8 cellular contexts compared by ENCODE assay signal in genomic region chr12:39441963-39442894, GRCh38. TPM values are rescaled to one million over a fixed set of nuclear protein-coding genes. Genes with fewer than 3 reads are reported as not detected.
DNase-seq lines count a peak whose midpoint lies in the region; ATAC-seq and TF ChIP-seq lines count a peak whose summit lies in the region.

No MANE protein-coding gene starts in this region.

- H3K9me3 ChIP-seq in HCT116 (ENCODE audit: control insufficient read depth in 1 of 2, insufficient read depth in 1 of 2, low read depth in 1 of 2, low read length in 2 of 2) (no peaks in the 10 kb centered on the region), left lung (no peaks in the 10 kb centered on the region)

- peak overlapping the region; percentile 91 for H3K27ac ChIP-seq in HCT116 (ENCODE audit: low read depth, low read length)
- peak overlapping the region; percentile 79 to 80 for H3K27ac ChIP-seq in left lung

- no peaks in the 10 kb centered on the region for H3K9me2 ChIP-seq in HCT116 (ENCODE audit: insufficient read depth)

- TF ChIP-seq POLR2A in HCT116 (IDR thresholded peaks at IDR 0.05; ENCODE audit: borderline replicate concordance, extremely low read depth, insufficient read depth, insufficient read length) (no peak), NB4 (IDR thresholded peaks at IDR 0.05; ENCODE audit: extremely low read depth, insufficient read length) (no peak)

- POLR2A ChIA-PET in HCT116 (lab: Charles Lee) = interaction anchor here (1.3 to 1.4 kb wide), 2 partner anchors 14 to 16 kb away, joined by 3 to 4 read pairs; no protein-coding TSS in a partner anchor

- peak overlapping the region; percentile 96 for H3K4me2 ChIP-seq in HCT116 (ENCODE audit: low read length)

- peaks cover 14% of the 10 kb centered on the region for H3K4me1 Mint-ChIP-seq in chondrocyte (ENCODE audit: low read depth)

- no peak for TF ChIP-seq RAD21 in HCT116 (IDR thresholded peaks at IDR 0.05; ENCODE audit: low read depth)

- H3K27me3 ChIP-seq in GM06990 (replicated peaks; ENCODE audit: control insufficient read depth, insufficient read depth, low read length) (no peaks in the 10 kb centered on the region), HCT116 (ENCODE audit: insufficient read depth, low read length) (no peaks in the 10 kb centered on the region), left lung (peaks cover 0 to 47% of the 10 kb centered on the region in 2 donors)

- RAD21 ChIA-PET in HCT116 (lab: Charles Lee; ENCODE audit: low non-redundant PET in 1 of 2, low total read pairs in 2 of 2, uncharacterized antibody in 2 of 2, unreplicated experiment in 2 of 2) = no interaction called here

- H3K27me3 Mint-ChIP-seq in chondrocyte (ENCODE audit: low read depth) = no peaks in the 10 kb centered on the region

- DNase-seq in GM06990 (ENCODE audit: extremely low read depth, insufficient read length) (peak; percentile 82), HCT116 (ENCODE audit: low read depth, low spot score) (no peak), NB4 (ENCODE audit: low read depth) (peak; percentile 39), chondrocyte (ENCODE audit: low spot score) (no peak), left lung (peak in 1 of 2 donors; percentile 36), dedifferentiated amniotic fluid mesenchymal stem cell (ENCODE audit: extremely low spot score) (no peak)
- DNase-seq in activated CD4-positive, alpha-beta T cell treated with anti-CD3 and anti-CD28 coated beads for 1 hour = peak; percentile 15
- DNase-seq in stimulated activated CD4-positive, alpha-beta T cell treated with anti-CD3 and anti-CD28 coated beads, Interleukin-2, amount 100 ng/mL, for 48 hours = peak; percentile 32 to 37

- H4K20me1 ChIP-seq in HCT116 (ENCODE audit: insufficient read depth) = no peaks in the 10 kb centered on the region

- peak overlapping the region; percentile 78 for H3K27ac Mint-ChIP-seq in chondrocyte (ENCODE audit: unreplicated experiment)

- no peaks in the 10 kb centered on the region for H3K36me3 Mint-ChIP-seq in chondrocyte (ENCODE audit: low read depth)

- H3K36me3 ChIP-seq in GM06990 (ENCODE audit: control insufficient read depth, insufficient read depth, low read length) (no peaks in the 10 kb centered on the region), HCT116 (ENCODE audit: control insufficient read depth in 1 of 2, insufficient read depth in 2 of 2, low read length in 2 of 2) (no peaks in the 10 kb centered on the region), left lung (no peaks in the 10 kb centered on the region)

- peak overlapping the region; percentile 82 for H3K4me3 Mint-ChIP-seq in chondrocyte (ENCODE audit: unreplicated experiment)

- TF ChIP-seq CTCF in GM06990 (IDR thresholded peaks at IDR 0.05; ENCODE audit: insufficient read depth, low read length, poor library complexity, severe bottlenecking) (no peak), HCT116 (IDR thresholded peaks at IDR 0.05 in 2 of 3, conservative IDR thresholded peaks at IDR 0.05 in 1 of 3; ENCODE audit: borderline replicate concordance in 1 of 3, insufficient read depth in 1 of 3, low read depth in 2 of 3, low read length in 2 of 3) (no peak), NB4 (IDR thresholded peaks at IDR 0.05; ENCODE audit: low read depth, low read length) (no peak), chondrocyte (IDR thresholded peaks at IDR 0.05) (no peak), left lung (IDR thresholded peaks at IDR 0.05) (no peak)

- H3K9ac ChIP-seq in HCT116 (ENCODE audit: low read length) = peak overlapping the region; percentile 77

- ATAC-seq in HCT116 (peak; percentile 16), left lung (peak; percentile 13)

- peaks cover 13 to 27% of the 10 kb centered on the region in 2 experiments; a peak in 3 of 4 replicates for H3K4me1 ChIP-seq in HCT116 (ENCODE audit: control insufficient read depth in 1 of 2, insufficient read depth in 2 of 2, low read length in 2 of 2)
- H3K4me1 ChIP-seq in left lung = peaks cover 0 to 14% of the 10 kb centered on the region in 2 donors

- CTCF ChIA-PET in HCT116 (lab: Charles Lee) = no interaction called here

- peaks cover 51% of the 10 kb centered on the region for H3K79me2 ChIP-seq in HCT116 (ENCODE audit: insufficient read depth, low read length)

- intact Hi-C loops in HCT116 (cut with micrococcal nuclease) = no loop called here
- intact Hi-C loops in left lung (cut with DNase I) = no loop called here

- no TSS peak for BruUV-seq in HCT116 (replicated peaks; lab: Mats Ljungman, UMichigan)

- H3K9me3 Mint-ChIP-seq in chondrocyte (ENCODE audit: low read depth) = no peaks in the 10 kb centered on the region

- peak overlapping the region; percentile 82 for H3K4me3 ChIP-seq in GM06990 (replicated peaks; ENCODE audit: low read depth, low read length)
- peak overlapping the region; percentile 80 to 87 for H3K4me3 ChIP-seq in HCT116 (replicated peaks in 1 of 2; ENCODE audit: low read depth in 1 of 2, low read length in 2 of 2)
- H3K4me3 ChIP-seq in NB4 (ENCODE audit: low read depth, low read length) = peak overlapping the region; percentile 25
- H3K4me3 ChIP-seq in left lung = peak overlapping the region; percentile 55 to 59

- peak overlapping the region; percentile 47 for H2AFZ ChIP-seq in HCT116 (ENCODE audit: low read depth, low read length, poor library complexity, severe bottlenecking)

TF ChIP-seq in HCT116, 20 proteins besides CTCF, POLR2A, EP300 and RAD21:
- no peak for TF ChIP-seq ZFX (IDR thresholded peaks at IDR 0.05)
- TF ChIP-seq SIN3A (IDR thresholded peaks at IDR 0.05; ENCODE audit: low read depth) = no peak
- no peak for TF ChIP-seq YY1 (IDR thresholded peaks at IDR 0.05; ENCODE audit: extremely low read depth, insufficient replicate concordance, low read depth, low read length)
- TF ChIP-seq EZH2 (IDR thresholded peaks at IDR 0.05) = no peak
- TF ChIP-seq ELF1 (IDR thresholded peaks at IDR 0.05; ENCODE audit: borderline replicate concordance, low read depth) = no peak
- no peak for TF ChIP-seq ATF3 (IDR thresholded peaks at IDR 0.05)
- TF ChIP-seq CBX3 (IDR thresholded peaks at IDR 0.05; ENCODE audit: low read depth) = no peak
- TF ChIP-seq EGR1 (IDR thresholded peaks at IDR 0.05; ENCODE audit: low read depth) = no peak
- no peak for TF ChIP-seq TCF7L2 (IDR thresholded peaks at IDR 0.05; ENCODE audit: borderline replicate concordance, extremely low read depth, insufficient read depth, insufficient read length)
- TF ChIP-seq, protein P1, sequence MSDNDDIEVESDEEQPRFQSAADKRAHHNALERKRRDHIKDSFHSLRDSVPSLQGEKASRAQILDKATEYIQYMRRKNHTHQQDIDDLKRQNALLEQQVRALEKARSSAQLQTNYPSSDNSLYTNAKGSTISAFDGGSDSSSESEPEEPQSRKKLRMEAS (IDR thresholded peaks at IDR 0.05) = no peak
- TF ChIP-seq FOSL1 (IDR thresholded peaks at IDR 0.05; ENCODE audit: low read depth) = no peak
- no peak for TF ChIP-seq SP1 (IDR thresholded peaks at IDR 0.05; ENCODE audit: low read depth)

RNA-seq across cellular contexts. Expression of gene KIF21A, which starts 0.7 kb away (rescaled TPM):
- total RNA-seq in HCT116 (2021; ENCODE audit: unreplicated experiment) (29.1 TPM), chondrocyte (6.5 to 9.4 TPM (median 9.4 TPM) in 3 replicates), left lung (10 to 100 TPM; 16.1 to 16.9 TPM)
- 13.0 and 18.2 TPM in 2 replicates for polyA plus RNA-seq in HCT116 (2012)

Comparison
In these comparisons a context has a peak if more than half of its experiments do, and no peak if none do; other contexts are left out.
1. DNase-seq: peak in GM06990 (single experiment), NB4 (single experiment), activated CD4-positive, alpha-beta T cell treated with anti-CD3 and anti-CD28 coated beads for 1 hour (single experiment) and stimulated activated CD4-positive, alpha-beta T cell treated with anti-CD3 and anti-CD28 coated beads, Interleukin-2, amount 100 ng/mL, for 48 hours (2 of 2); none in HCT116 (single experiment), chondrocyte (single experiment) and dedifferentiated amniotic fluid mesenchymal stem cell (single experiment).
2. H3K4me3 ChIP-seq: peak in every context shown above with its lines; median percentile 84 in HCT116; 82 in GM06990; 57 in left lung; 25 in NB4.